In the genomic region with DNA sequence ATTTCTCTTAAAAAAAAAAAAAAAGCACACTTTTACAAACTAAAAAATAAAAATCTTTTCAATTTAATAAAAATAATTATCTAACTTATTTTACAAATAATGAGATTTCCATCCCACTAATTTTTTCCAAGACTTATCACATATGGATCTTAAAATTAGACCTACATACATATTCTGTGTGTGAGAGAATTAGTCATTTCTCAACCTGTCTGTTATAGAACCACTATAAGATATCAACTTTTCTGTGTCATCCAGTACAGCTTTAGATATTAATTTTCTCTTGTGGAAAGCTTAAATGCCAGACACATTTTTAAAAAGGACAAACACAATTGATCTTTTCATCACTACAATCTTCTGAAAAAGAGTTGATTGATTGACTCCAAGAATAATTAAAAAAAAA, we compare ENCODE assay signal across 27 cellular contexts.
"Had no signal": no experiment of that assay in that cellular context is flagged by ENCODE, and none has a peak within 500 bp of the region (broad histone marks: within the 10 kb centered on the region; RNA-seq: fewer than 3 reads in every experiment).

No MANE protein-coding gene starts in this region.

- H3K27ac Mint-ChIP-seq: dendritic cell treated with granulocyte-macrophage colony-stimulating factor and Interleukin-4, amounts not matched to agents 40 ng/mL and 50 ng/mL, for 4 days; immature natural killer cell; naive thymus-derived CD8-positive, alpha-beta T cell; nephron progenitor cell; stimulated activated naive B cell treated with anti-CD40 and anti-IgM and Interleukin-4, amounts not matched to agents 10 μg/mL and 1 μg/mL and 100 μg/mL, for 72 hours; stimulated activated naive CD8-positive, alpha-beta T cell treated with anti-CD3 and anti-CD28 coated beads, Interleukin-15, Interleukin-2, amounts not matched to agents 100 ng/mL and 50 ng/mL, for 24 hours had no signal

- ATAC-seq: left colon; left ventricle myocardium superior; lower lobe of right lung; naive thymus-derived CD8-positive, alpha-beta T cell; stimulated activated naive B cell treated with anti-CD40 and anti-IgM and Interleukin-4, amounts not matched to agents 10 μg/mL and 1 μg/mL and 100 μg/mL, for 72 hours had no signal

- H3K4me1 Mint-ChIP-seq: immature natural killer cell, nephron progenitor cell had no signal

- H3K27ac ChIP-seq: colonic mucosa, esophagus squamous epithelium, lower lobe of right lung, prostate gland, right atrium auricular region, skin epidermis, thoracic aorta, tibial nerve, upper lobe of left lung had no signal

- H3K9me3 Mint-ChIP-seq: dendritic cell treated with granulocyte-macrophage colony-stimulating factor and Interleukin-4, amounts not matched to agents 40 ng/mL and 50 ng/mL, for 4 days; immature natural killer cell; naive thymus-derived CD8-positive, alpha-beta T cell; nephron progenitor cell; stimulated activated naive B cell treated with anti-CD40 and anti-IgM and Interleukin-4, amounts not matched to agents 10 μg/mL and 1 μg/mL and 100 μg/mL, for 72 hours; stimulated activated naive CD8-positive, alpha-beta T cell treated with anti-CD3 and anti-CD28 coated beads, Interleukin-15, Interleukin-2, amounts not matched to agents 100 ng/mL and 50 ng/mL, for 24 hours had no signal

- H3K27me3 Mint-ChIP-seq: dendritic cell treated with granulocyte-macrophage colony-stimulating factor and Interleukin-4, amounts not matched to agents 40 ng/mL and 50 ng/mL, for 4 days; naive thymus-derived CD8-positive, alpha-beta T cell; stimulated activated naive B cell treated with anti-CD40 and anti-IgM and Interleukin-4, amounts not matched to agents 10 μg/mL and 1 μg/mL and 100 μg/mL, for 72 hours; stimulated activated naive CD8-positive, alpha-beta T cell treated with anti-CD3 and anti-CD28 coated beads, Interleukin-15, Interleukin-2, amounts not matched to agents 100 ng/mL and 50 ng/mL, for 24 hours had no signal

- H3K36me3 ChIP-seq: colonic mucosa, lower lobe of right lung, prostate gland, right atrium auricular region, thoracic aorta had no signal

- H3K4me1 ChIP-seq: colonic mucosa, esophagus squamous epithelium, lower lobe of right lung, prostate gland, right atrium auricular region, tibial nerve had no signal

- H3K9me3 ChIP-seq: colonic mucosa, esophagus squamous epithelium, lower lobe of right lung, prostate gland, right atrium auricular region, thoracic aorta, tibial nerve, upper lobe of left lung had no signal

- H3K4me3 Mint-ChIP-seq: dendritic cell treated with granulocyte-macrophage colony-stimulating factor and Interleukin-4, amounts not matched to agents 40 ng/mL and 50 ng/mL, for 4 days; immature natural killer cell; naive thymus-derived CD8-positive, alpha-beta T cell; nephron progenitor cell; stimulated activated naive B cell treated with anti-CD40 and anti-IgM and Interleukin-4, amounts not matched to agents 10 μg/mL and 1 μg/mL and 100 μg/mL, for 72 hours; stimulated activated naive CD8-positive, alpha-beta T cell treated with anti-CD3 and anti-CD28 coated beads, Interleukin-15, Interleukin-2, amounts not matched to agents 100 ng/mL and 50 ng/mL, for 24 hours had no signal

- H3K36me3 Mint-ChIP-seq: naive thymus-derived CD8-positive, alpha-beta T cell had no signal

- FAIRE-seq: urothelium cell line had no signal

- H3K27me3 ChIP-seq: colonic mucosa, esophagus squamous epithelium, right atrium auricular region, tibial nerve, upper lobe of left lung had no signal

- H3K4me3 ChIP-seq: colonic mucosa, esophagus squamous epithelium, lower lobe of right lung, prostate gland, right atrium auricular region, skin epidermis, thoracic aorta, tibial nerve, upper lobe of left lung had no signal

- DNase-seq: colonic mucosa; effector CD8-positive, alpha-beta T cell; erythroblast; esophagus squamous epithelium; foreskin melanocyte; hypothalamus; immature natural killer cell; islet precursor cell; kidney glomerular epithelial cell; left colon; left ventricle myocardium superior; lower lobe of right lung; naive thymus-derived CD8-positive, alpha-beta T cell; nephron progenitor cell; nucleus accumbens; stimulated activated CD4-positive, alpha-beta T cell treated with anti-CD3 and anti-CD28 coated beads, Interleukin-15, amount 100 ng/mL, for 24 hours; stimulated activated CD4-positive, alpha-beta T cell treated with anti-CD3 and anti-CD28 coated beads, Interleukin-2, amount 100 ng/mL, for 48 hours; stimulated activated naive B cell treated with anti-CD40 and anti-IgM and Interleukin-4, amounts not matched to agents 10 μg/mL and 1 μg/mL and 100 μg/mL, for 72 hours; upper lobe of left lung had no signal
